ENCODE assay signal across 8 cellular contexts in the genomic region with DNA sequence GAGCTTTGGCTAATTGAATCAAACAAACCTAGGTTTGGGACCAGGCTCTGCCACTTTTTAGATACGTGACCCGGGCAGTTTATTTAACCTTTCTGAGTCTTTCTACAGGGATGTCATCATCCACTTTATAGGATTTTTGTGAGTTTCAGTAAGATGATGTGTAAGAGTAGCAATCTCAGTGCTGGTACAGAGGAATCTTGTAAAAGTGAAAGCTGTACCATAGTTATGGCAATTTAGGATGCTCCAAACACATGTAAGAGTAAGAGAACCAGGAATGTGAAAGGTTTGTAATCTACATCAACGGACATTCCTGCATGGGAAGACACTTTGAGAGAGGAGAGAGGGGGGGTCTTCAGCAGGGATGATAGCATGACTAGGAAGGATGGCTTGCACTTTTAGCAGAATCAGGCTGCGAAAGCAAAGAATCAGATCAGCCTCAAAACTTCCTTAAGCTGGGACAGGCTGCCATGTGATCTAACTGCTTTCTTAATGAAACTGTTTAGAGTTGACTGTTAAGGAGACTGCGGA. TPM values are rescaled to one million over a fixed set of nuclear protein-coding genes. Genes with fewer than 3 reads are reported as not detected.
A peak's percentile ranks its signal among the peaks of the same experiment; 100 is the strongest.
DNase-seq lines count a peak whose midpoint lies in the region; ATAC-seq and TF ChIP-seq lines count a peak whose summit lies in the region.

No MANE protein-coding gene starts in this region.

- peaks cover 69% of the 10 kb centered on the region for H3K4me1 Mint-ChIP-seq in stimulated activated naive CD8-positive, alpha-beta T cell treated with anti-CD3 and anti-CD28 coated beads, Interleukin-15, Interleukin-2, amounts not matched to agents 100 ng/mL and 50 ng/mL, for 24 hours (ENCODE audit: low read depth)
- H3K4me1 Mint-ChIP-seq in MCF 10A (ENCODE audit: insufficient read depth, unreplicated experiment) (peaks cover 14% of the 10 kb centered on the region), mesothelial cell of epicardium (peaks cover 19% of the 10 kb centered on the region)

- no peak for ATAC-seq in stimulated activated naive CD8-positive, alpha-beta T cell treated with anti-CD3 and anti-CD28 coated beads, Interleukin-15, Interleukin-2, amounts not matched to agents 100 U/mL and 50 U/mL, for 24 hours
- no peak for ATAC-seq in HG02763 (IDR thresholded peaks at IDR 0.05; ENCODE audit: unreplicated experiment)
- no peak for ATAC-seq in GM19351 (IDR thresholded peaks at IDR 0.05; ENCODE audit: unreplicated experiment)

- BruUV-seq in MCF 10A (replicated peaks; lab: Mats Ljungman, UMichigan), result no TSS peak

- H3K36me3 Mint-ChIP-seq in stimulated activated naive CD8-positive, alpha-beta T cell treated with anti-CD3 and anti-CD28 coated beads, Interleukin-15, Interleukin-2, amounts not matched to agents 100 ng/mL and 50 ng/mL, for 24 hours (ENCODE audit: low read depth), result peaks cover 88% of the 10 kb centered on the region
- peaks cover 63% of the 10 kb centered on the region for H3K36me3 Mint-ChIP-seq in MCF 10A (ENCODE audit: insufficient read depth, unreplicated experiment)
- H3K36me3 Mint-ChIP-seq in mesothelial cell of epicardium, result peaks cover 32% of the 10 kb centered on the region

- H3K27me3 Mint-ChIP-seq in stimulated activated naive CD8-positive, alpha-beta T cell treated with anti-CD3 and anti-CD28 coated beads, Interleukin-15, Interleukin-2, amounts not matched to agents 100 ng/mL and 50 ng/mL, for 24 hours, result no peaks in the 10 kb centered on the region
- H3K27me3 Mint-ChIP-seq in MCF 10A (ENCODE audit: insufficient read depth, unreplicated experiment) (no peaks in the 10 kb centered on the region), mesothelial cell of epicardium (ENCODE audit: low read depth) (no peaks in the 10 kb centered on the region)

- intact Hi-C loops in MCF 10A (cut with micrococcal nuclease), result no loop called here

- H3K9me3 Mint-ChIP-seq in stimulated activated naive CD8-positive, alpha-beta T cell treated with anti-CD3 and anti-CD28 coated beads, Interleukin-15, Interleukin-2, amounts not matched to agents 100 ng/mL and 50 ng/mL, for 24 hours, result no peaks in the 10 kb centered on the region
- H3K9me3 Mint-ChIP-seq in MCF 10A (ENCODE audit: unreplicated experiment) (no peaks in the 10 kb centered on the region), mesothelial cell of epicardium (no peaks in the 10 kb centered on the region)

- CTCF ChIA-PET in MCF 10A (lab: Yijun Ruan, JAX), result interaction anchor here (0.6 to 1.5 kb wide), 4 partner anchors 17 to 269 kb away, joined by 3 to 4 read pairs (median 3); no protein-coding TSS in a partner anchor

- no peak for DNase-seq in stimulated activated naive CD8-positive, alpha-beta T cell treated with anti-CD3 and anti-CD28 coated beads, Interleukin-15, Interleukin-2, amounts not matched to agents 100 U/mL and 50 U/mL, for 24 hours
- DNase-seq in MCF 10A (ENCODE audit: unreplicated experiment) (peak; percentile 13), mesothelial cell of epicardium (ENCODE audit: low spot score in 2 of 2, unreplicated experiment in 2 of 2) (no peak), NCI-H1048 (lab: John Stamatoyannopoulos, UW) (no peak)
- DNase-seq in stimulated activated CD8-positive, alpha-beta memory T cell treated with anti-CD3 and anti-CD28 coated beads, Interleukin-4, amount 100 ng/mL, for 48 hours, result no peak

- H3K27ac Mint-ChIP-seq in stimulated activated naive CD8-positive, alpha-beta T cell treated with anti-CD3 and anti-CD28 coated beads, Interleukin-15, Interleukin-2, amounts not matched to agents 100 ng/mL and 50 ng/mL, for 24 hours, result peak overlapping the region; percentile 100
- H3K27ac Mint-ChIP-seq in MCF 10A (ENCODE audit: low read depth, unreplicated experiment), result peak overlapping the region; percentile 92
- peak overlapping the region; percentile 99 for H3K27ac Mint-ChIP-seq in mesothelial cell of epicardium

- H3K4me3 Mint-ChIP-seq in stimulated activated naive CD8-positive, alpha-beta T cell treated with anti-CD3 and anti-CD28 coated beads, Interleukin-15, Interleukin-2, amounts not matched to agents 100 ng/mL and 50 ng/mL, for 24 hours, result peak overlapping the region; percentile 100
- peak overlapping the region; percentile 75 for H3K4me3 Mint-ChIP-seq in MCF 10A (ENCODE audit: unreplicated experiment)
- peak overlapping the region; percentile 98 for H3K4me3 Mint-ChIP-seq in mesothelial cell of epicardium

- POLR2A ChIA-PET in MCF 10A (lab: Yijun Ruan, JAX), result interaction anchor here (0.6 to 4.2 kb wide), 19 partner anchors 13 to 491 kb away, joined by 3 to 47 read pairs (median 5); a partner anchor contains a TSS

- TF ChIP-seq CTCF in MCF 10A (IDR thresholded peaks at IDR 0.05; ENCODE audit: unreplicated experiment) (no peak), mesothelial cell of epicardium (IDR thresholded peaks at IDR 0.05; ENCODE audit: unreplicated experiment) (no peak)

RNA-seq across cellular contexts. Expression of a gene that starts 1.0 kb away (rescaled TPM):
- total RNA-seq in MCF 10A (2022) (122 and 168 TPM in 2 replicates), mesothelial cell of epicardium (65.5 to 75.2 TPM (median 69.9 TPM) in 3 replicates)

RNA-seq across cellular contexts. Expression of a gene that starts 20.3 kb away (rescaled TPM):
- 50.4 and 68.2 TPM in 2 replicates for total RNA-seq in MCF 10A (2022)
- total RNA-seq in mesothelial cell of epicardium, result 62.6 to 65.0 TPM (median 64.9 TPM) in 3 replicates

RNA-seq across cellular contexts. Expression of a gene that starts 33.0 kb away (rescaled TPM):
- total RNA-seq in MCF 10A (2022) (28.9 and 31.7 TPM in 2 replicates), mesothelial cell of epicardium (178 to 185 TPM (median 183 TPM) in 3 replicates)
